1 cellular context compared by ENCODE assay signal in the genomic region with DNA sequence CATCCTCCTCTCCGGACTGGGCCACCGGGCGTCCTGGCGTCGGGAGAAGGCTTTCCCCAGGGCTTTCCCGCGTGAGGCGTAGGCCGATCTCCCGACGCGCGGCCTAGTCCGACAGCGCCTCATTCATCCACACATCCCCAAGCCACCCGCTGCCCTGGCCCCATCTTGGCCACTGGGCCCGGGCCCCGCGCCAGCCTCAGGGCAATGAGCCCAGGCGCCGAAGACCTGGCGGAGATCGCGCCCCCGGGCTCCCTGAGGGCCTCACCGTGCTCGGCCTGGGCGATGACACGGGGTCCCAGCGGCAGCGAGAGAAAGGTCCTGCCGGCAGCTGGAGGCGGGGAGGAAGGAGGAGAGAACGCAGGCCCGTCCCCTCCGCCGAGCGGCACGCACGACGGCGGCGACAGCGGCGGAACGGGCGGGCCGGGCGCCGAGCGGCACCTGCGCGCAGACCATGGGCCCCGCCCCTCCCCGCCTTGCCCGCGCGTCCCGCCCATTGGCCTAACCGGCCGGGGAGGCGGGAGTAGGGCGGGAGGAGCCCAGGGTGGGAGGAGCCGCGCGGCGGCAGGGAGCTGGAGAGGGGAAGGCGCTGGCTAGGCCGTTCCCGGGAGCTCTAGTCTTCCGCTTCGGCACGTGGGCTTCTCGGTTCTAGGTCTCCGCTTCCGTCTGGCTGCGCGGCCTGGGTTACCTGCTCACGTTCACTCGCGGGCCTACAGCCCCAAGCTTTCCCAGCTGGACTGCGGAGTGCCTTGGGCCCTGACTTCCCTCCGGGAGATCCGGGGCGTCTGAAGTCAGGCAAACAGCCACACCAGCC.
TF ChIP-seq lines count a peak whose summit lies in the region.

OLA1 (minus strand) TSS at position 346 of the 811 bp plus-strand sequence. CDS start 1,717 bp downstream, outside the sequence.

TF ChIP-seq in HepG2, 621 proteins besides CTCF, POLR2A, EP300 and RAD21 (continued from another document and continues in another):
- TF ChIP-seq, protein P1, sequence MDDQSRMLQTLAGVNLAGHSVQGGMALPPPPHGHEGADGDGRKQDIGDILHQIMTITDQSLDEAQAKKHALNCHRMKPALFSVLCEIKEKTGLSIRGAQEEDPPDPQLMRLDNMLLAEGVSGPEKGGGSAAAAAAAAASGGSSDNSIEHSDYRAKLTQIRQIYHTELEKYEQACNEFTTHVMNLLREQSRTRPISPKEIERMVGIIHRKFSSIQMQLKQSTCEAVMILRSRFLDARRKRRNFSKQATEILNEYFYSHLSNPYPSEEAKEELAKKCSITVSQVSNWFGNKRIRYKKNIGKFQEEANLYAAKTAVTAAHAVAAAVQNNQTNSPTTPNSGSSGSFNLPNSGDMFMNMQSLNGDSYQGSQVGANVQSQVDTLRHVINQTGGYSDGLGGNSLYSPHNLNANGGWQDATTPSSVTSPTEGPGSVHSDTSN (CRISPR knock-in tag; IDR thresholded peaks at IDR 0.05; ENCODE audit: borderline replicate concordance): 0 out of 2 replicates have a peak, but pooled peaks have one; percentile 45
- TF ChIP-seq KDM2A (CRISPR knock-in tag; IDR thresholded peaks at IDR 0.05; ENCODE audit: borderline replicate concordance, low read depth) (peak; percentile 71), HHEX (CRISPR knock-in tag; IDR thresholded peaks at IDR 0.05) (0 out of 2 replicates have a peak, but pooled peaks have one; percentile 10), FOXK2 (IDR thresholded peaks at IDR 0.05) (no peak), ZFP41 (CRISPR knock-in tag; IDR thresholded peaks at IDR 0.05; ENCODE audit: borderline replicate concordance) (peak; percentile 96), ZNF720 (CRISPR knock-in tag; IDR thresholded peaks at IDR 0.05) (peak; percentile 88; the same call in 1 of the 2 replicates), PHF21A (CRISPR knock-in tag; IDR thresholded peaks at IDR 0.05) (peak; percentile 77), SAFB2 (CRISPR knock-in tag; IDR thresholded peaks at IDR 0.05; ENCODE audit: borderline replicate concordance, low read depth) (peak; percentile 84; the same call in 1 of the 2 replicates), SP2 (CRISPR knock-in tag; IDR thresholded peaks at IDR 0.05) (peak; percentile 91), ONECUT2 (CRISPR knock-in tag; IDR thresholded peaks at IDR 0.05) (no peak; the same call in 1 of the 2 replicates), BCLAF1 (IDR thresholded peaks at IDR 0.05) (no peak), ZNF335 (CRISPR knock-in tag; IDR thresholded peaks at IDR 0.05) (peak; percentile 85), RNF2 (conservative IDR thresholded peaks at IDR 0.05; ENCODE audit: low read depth) (peak; percentile 95), CREB3 (CRISPR knock-in tag; IDR thresholded peaks at IDR 0.05) (peak; percentile 99), IRF9 (CRISPR knock-in tag; IDR thresholded peaks at IDR 0.05; ENCODE audit: borderline replicate concordance) (peak; percentile 95), TBL1XR1 (IDR thresholded peaks at IDR 0.05; ENCODE audit: borderline replicate concordance, low read length, partially characterized antibody) (no peak), NR2C2 (CRISPR knock-in tag; IDR thresholded peaks at IDR 0.05; ENCODE audit: borderline replicate concordance) (peak; percentile 82), ZNF337 (CRISPR knock-in tag; IDR thresholded peaks at IDR 0.05; ENCODE audit: borderline replicate concordance, low read depth) (peak; percentile 93; the same call in 1 of the 2 replicates), MAZ (IDR thresholded peaks at IDR 0.05; ENCODE audit: borderline replicate concordance, low read depth, low read length) (no peak), MAZ (CRISPR knock-in tag; IDR thresholded peaks at IDR 0.05; ENCODE audit: low read depth) (peak; percentile 62), ZNF329 (CRISPR knock-in tag; IDR thresholded peaks at IDR 0.05; ENCODE audit: low read depth) (peak; percentile 89), ZSCAN20 (CRISPR knock-in tag; IDR thresholded peaks at IDR 0.05; ENCODE audit: borderline replicate concordance) (peak; percentile 91; the same call in 1 of the 2 replicates), SETDB1 (CRISPR knock-in tag; IDR thresholded peaks at IDR 0.05; ENCODE audit: borderline replicate concordance) (peak; percentile 46; the same call in 1 of the 2 replicates), ZNF781 (CRISPR knock-in tag; IDR thresholded peaks at IDR 0.05; ENCODE audit: borderline replicate concordance, not compliant biosample characterization) (peak; percentile 96), TAF15 (IDR thresholded peaks at IDR 0.05; ENCODE audit: low read depth, low read length, poor library complexity, severe bottlenecking) (peak; percentile 77), U2AF2 (IDR thresholded peaks at IDR 0.05; ENCODE audit: low read depth, low read length) (no peak), NFE2L2 (IDR thresholded peaks at IDR 0.05; ENCODE audit: low read length) (no peak), ZBTB40 (IDR thresholded peaks at IDR 0.05) (no peak), ZBTB40 (CRISPR knock-in tag; IDR thresholded peaks at IDR 0.05) (peak; percentile 92)
- TF ChIP-seq, protein P2, sequence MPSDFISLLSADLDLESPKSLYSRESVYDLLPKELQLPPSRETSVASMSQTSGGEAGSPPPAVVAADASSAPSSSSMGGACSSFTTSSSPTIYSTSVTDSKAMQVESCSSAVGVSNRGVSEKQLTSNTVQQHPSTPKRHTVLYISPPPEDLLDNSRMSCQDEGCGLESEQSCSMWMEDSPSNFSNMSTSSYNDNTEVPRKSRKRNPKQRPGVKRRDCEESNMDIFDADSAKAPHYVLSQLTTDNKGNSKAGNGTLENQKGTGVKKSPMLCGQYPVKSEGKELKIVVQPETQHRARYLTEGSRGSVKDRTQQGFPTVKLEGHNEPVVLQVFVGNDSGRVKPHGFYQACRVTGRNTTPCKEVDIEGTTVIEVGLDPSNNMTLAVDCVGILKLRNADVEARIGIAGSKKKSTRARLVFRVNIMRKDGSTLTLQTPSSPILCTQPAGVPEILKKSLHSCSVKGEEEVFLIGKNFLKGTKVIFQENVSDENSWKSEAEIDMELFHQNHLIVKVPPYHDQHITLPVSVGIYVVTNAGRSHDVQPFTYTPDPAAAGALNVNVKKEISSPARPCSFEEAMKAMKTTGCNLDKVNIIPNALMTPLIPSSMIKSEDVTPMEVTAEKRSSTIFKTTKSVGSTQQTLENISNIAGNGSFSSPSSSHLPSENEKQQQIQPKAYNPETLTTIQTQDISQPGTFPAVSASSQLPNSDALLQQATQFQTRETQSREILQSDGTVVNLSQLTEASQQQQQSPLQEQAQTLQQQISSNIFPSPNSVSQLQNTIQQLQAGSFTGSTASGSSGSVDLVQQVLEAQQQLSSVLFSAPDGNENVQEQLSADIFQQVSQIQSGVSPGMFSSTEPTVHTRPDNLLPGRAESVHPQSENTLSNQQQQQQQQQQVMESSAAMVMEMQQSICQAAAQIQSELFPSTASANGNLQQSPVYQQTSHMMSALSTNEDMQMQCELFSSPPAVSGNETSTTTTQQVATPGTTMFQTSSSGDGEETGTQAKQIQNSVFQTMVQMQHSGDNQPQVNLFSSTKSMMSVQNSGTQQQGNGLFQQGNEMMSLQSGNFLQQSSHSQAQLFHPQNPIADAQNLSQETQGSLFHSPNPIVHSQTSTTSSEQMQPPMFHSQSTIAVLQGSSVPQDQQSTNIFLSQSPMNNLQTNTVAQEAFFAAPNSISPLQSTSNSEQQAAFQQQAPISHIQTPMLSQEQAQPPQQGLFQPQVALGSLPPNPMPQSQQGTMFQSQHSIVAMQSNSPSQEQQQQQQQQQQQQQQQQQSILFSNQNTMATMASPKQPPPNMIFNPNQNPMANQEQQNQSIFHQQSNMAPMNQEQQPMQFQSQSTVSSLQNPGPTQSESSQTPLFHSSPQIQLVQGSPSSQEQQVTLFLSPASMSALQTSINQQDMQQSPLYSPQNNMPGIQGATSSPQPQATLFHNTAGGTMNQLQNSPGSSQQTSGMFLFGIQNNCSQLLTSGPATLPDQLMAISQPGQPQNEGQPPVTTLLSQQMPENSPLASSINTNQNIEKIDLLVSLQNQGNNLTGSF (CRISPR knock-in tag; IDR thresholded peaks at IDR 0.05): peak; percentile 94
